ENCODE assay signal across 1 cellular context in genomic region chr17:48908047-48908843, GRCh38.
A peak's percentile ranks its signal among the peaks of the same experiment; 100 is the strongest.
TF ChIP-seq lines count a peak whose summit lies in the region.

Gene UBE2Z, plus strand, starts transcription at chr17:48908407. Its CDS starts 97 bp downstream, at chr17:48908504.

TF ChIP-seq in HepG2, 621 proteins besides CTCF, POLR2A, EP300 and RAD21 (continued from another document and continues in another):
- TF ChIP-seq HMGXB3 (CRISPR knock-in tag; IDR thresholded peaks at IDR 0.05; ENCODE audit: borderline replicate concordance) (peak; percentile 91), GFI1 (CRISPR knock-in tag; IDR thresholded peaks at IDR 0.05; ENCODE audit: borderline replicate concordance) (peak; percentile 83), ZNF382 (CRISPR knock-in tag; IDR thresholded peaks at IDR 0.05; ENCODE audit: borderline replicate concordance) (no peak), ZNF761 (CRISPR knock-in tag; conservative IDR thresholded peaks at IDR 0.05) (peak; percentile 93; the same call in 1 of the 2 replicates), ZBED4 (CRISPR knock-in tag; IDR thresholded peaks at IDR 0.05; ENCODE audit: borderline replicate concordance) (peak; percentile 98), ZIK1 (CRISPR knock-in tag; IDR thresholded peaks at IDR 0.05; ENCODE audit: borderline replicate concordance, low read depth) (peak; percentile 90), ZBTB42 (CRISPR knock-in tag; IDR thresholded peaks at IDR 0.05) (no peak), PTBP1 (IDR thresholded peaks at IDR 0.05; ENCODE audit: low read depth, low read length, poor library complexity, severe bottlenecking) (peak; percentile 63), NFE2 (CRISPR knock-in tag; IDR thresholded peaks at IDR 0.05) (0 out of 2 replicates have a peak, but pooled peaks have one; percentile 40), ZNF17 (CRISPR knock-in tag; IDR thresholded peaks at IDR 0.05) (no peak), ETV6 (CRISPR knock-in tag; conservative IDR thresholded peaks at IDR 0.05) (peak; percentile 91), ARNT (IDR thresholded peaks at IDR 0.05) (no peak), SAFB2 (CRISPR knock-in tag; IDR thresholded peaks at IDR 0.05; ENCODE audit: borderline replicate concordance, low read depth) (peak; percentile 31; the same call in 1 of the 2 replicates), FOXK1 (CRISPR knock-in tag; IDR thresholded peaks at IDR 0.05; ENCODE audit: borderline replicate concordance, low read depth) (peak; percentile 89), HES4 (CRISPR knock-in tag; IDR thresholded peaks at IDR 0.05; ENCODE audit: borderline replicate concordance) (no peak), IRX3 (CRISPR knock-in tag; IDR thresholded peaks at IDR 0.05; ENCODE audit: borderline replicate concordance, low read depth) (no peak), ZBTB43 (CRISPR knock-in tag; conservative IDR thresholded peaks at IDR 0.05) (peak; percentile 71), KLF13 (CRISPR knock-in tag; IDR thresholded peaks at IDR 0.05) (peak; percentile 96), ZNF235 (CRISPR knock-in tag; IDR thresholded peaks at IDR 0.05; ENCODE audit: borderline replicate concordance) (peak; percentile 26), GLI4 (CRISPR knock-in tag; IDR thresholded peaks at IDR 0.05; ENCODE audit: borderline replicate concordance) (no peak; the same call in 1 of the 2 replicates), ZNF577 (CRISPR knock-in tag; IDR thresholded peaks at IDR 0.05; ENCODE audit: borderline replicate concordance, low read depth) (no peak), ZNF891 (CRISPR knock-in tag; IDR thresholded peaks at IDR 0.05) (peak; percentile 88), SALL2 (CRISPR knock-in tag; IDR thresholded peaks at IDR 0.05) (peak; percentile 87), ZNF687 (CRISPR knock-in tag; IDR thresholded peaks at IDR 0.05) (peak; percentile 91), SSRP1 (CRISPR knock-in tag; IDR thresholded peaks at IDR 0.05) (peak; percentile 54; the same call in 1 of the 2 replicates), ARNT2 (CRISPR knock-in tag; IDR thresholded peaks at IDR 0.05; ENCODE audit: low read depth) (peak; percentile 91), ZNF782 (CRISPR knock-in tag; IDR thresholded peaks at IDR 0.05; ENCODE audit: borderline replicate concordance) (peak; percentile 88; the same call in 1 of the 2 replicates), GATAD1 (CRISPR knock-in tag; IDR thresholded peaks at IDR 0.05) (peak; percentile 92), CENPX (CRISPR knock-in tag; IDR thresholded peaks at IDR 0.05) (no peak), JUNB (CRISPR knock-in tag; IDR thresholded peaks at IDR 0.05; ENCODE audit: borderline replicate concordance) (no peak; the same call in 1 of the 2 replicates)
- TF ChIP-seq, protein P1, sequence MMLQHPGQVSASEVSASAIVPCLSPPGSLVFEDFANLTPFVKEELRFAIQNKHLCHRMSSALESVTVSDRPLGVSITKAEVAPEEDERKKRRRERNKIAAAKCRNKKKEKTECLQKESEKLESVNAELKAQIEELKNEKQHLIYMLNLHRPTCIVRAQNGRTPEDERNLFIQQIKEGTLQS (CRISPR knock-in tag; IDR thresholded peaks at IDR 0.05): peak; percentile 68; the same call in 1 of the 2 replicates
- TF ChIP-seq, protein P2, sequence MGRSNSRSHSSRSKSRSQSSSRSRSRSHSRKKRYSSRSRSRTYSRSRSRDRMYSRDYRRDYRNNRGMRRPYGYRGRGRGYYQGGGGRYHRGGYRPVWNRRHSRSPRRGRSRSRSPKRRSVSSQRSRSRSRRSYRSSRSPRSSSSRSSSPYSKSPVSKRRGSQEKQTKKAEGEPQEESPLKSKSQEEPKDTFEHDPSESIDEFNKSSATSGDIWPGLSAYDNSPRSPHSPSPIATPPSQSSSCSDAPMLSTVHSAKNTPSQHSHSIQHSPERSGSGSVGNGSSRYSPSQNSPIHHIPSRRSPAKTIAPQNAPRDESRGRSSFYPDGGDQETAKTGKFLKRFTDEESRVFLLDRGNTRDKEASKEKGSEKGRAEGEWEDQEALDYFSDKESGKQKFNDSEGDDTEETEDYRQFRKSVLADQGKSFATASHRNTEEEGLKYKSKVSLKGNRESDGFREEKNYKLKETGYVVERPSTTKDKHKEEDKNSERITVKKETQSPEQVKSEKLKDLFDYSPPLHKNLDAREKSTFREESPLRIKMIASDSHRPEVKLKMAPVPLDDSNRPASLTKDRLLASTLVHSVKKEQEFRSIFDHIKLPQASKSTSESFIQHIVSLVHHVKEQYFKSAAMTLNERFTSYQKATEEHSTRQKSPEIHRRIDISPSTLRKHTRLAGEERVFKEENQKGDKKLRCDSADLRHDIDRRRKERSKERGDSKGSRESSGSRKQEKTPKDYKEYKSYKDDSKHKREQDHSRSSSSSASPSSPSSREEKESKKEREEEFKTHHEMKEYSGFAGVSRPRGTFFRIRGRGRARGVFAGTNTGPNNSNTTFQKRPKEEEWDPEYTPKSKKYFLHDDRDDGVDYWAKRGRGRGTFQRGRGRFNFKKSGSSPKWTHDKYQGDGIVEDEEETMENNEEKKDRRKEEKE (IDR thresholded peaks at IDR 0.05): no peak
- TF ChIP-seq, protein P3, sequence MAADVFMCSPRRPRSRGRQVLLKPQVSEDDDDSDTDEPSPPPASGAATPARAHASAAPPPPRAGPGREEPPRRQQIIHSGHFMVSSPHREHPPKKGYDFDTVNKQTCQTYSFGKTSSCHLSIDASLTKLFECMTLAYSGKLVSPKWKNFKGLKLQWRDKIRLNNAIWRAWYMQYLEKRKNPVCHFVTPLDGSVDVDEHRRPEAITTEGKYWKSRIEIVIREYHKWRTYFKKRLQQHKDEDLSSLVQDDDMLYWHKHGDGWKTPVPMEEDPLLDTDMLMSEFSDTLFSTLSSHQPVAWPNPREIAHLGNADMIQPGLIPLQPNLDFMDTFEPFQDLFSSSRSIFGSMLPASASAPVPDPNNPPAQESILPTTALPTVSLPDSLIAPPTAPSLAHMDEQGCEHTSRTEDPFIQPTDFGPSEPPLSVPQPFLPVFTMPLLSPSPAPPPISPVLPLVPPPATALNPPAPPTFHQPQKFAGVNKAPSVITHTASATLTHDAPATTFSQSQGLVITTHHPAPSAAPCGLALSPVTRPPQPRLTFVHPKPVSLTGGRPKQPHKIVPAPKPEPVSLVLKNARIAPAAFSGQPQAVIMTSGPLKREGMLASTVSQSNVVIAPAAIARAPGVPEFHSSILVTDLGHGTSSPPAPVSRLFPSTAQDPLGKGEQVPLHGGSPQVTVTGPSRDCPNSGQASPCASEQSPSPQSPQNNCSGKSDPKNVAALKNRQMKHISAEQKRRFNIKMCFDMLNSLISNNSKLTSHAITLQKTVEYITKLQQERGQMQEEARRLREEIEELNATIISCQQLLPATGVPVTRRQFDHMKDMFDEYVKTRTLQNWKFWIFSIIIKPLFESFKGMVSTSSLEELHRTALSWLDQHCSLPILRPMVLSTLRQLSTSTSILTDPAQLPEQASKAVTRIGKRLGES (CRISPR knock-in tag; IDR thresholded peaks at IDR 0.05; ENCODE audit: borderline replicate concordance): peak; percentile 51; the same call in 1 of the 2 replicates
- TF ChIP-seq, protein P4, sequence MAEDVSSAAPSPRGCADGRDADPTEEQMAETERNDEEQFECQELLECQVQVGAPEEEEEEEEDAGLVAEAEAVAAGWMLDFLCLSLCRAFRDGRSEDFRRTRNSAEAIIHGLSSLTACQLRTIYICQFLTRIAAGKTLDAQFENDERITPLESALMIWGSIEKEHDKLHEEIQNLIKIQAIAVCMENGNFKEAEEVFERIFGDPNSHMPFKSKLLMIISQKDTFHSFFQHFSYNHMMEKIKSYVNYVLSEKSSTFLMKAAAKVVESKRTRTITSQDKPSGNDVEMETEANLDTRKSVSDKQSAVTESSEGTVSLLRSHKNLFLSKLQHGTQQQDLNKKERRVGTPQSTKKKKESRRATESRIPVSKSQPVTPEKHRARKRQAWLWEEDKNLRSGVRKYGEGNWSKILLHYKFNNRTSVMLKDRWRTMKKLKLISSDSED (CRISPR knock-in tag; IDR thresholded peaks at IDR 0.05): no peak
